5 cellular contexts compared by ENCODE assay signal in the genomic region with DNA sequence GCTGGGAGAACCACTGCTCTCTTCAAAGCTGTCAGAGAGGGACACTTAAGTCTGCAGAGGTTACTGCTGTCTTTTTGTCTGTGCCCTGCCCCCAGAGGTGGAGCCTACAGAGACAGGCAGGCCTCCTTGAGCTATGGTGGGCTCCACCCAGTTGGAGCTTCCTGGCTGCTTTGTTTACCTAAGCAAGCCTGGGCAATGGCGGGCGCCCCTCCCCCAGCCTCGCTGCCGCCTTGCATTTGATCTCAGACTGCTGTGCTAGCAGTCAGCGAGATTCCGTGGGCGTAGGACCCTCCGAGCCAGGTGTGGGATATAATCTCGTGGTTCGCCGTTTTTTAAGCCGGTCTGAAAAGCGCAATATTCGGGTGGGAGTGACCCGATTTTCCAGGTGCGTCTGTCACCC. TPM values are rescaled to one million over a fixed set of nuclear protein-coding genes. Genes with fewer than 3 reads are reported as not detected.
"Had no signal": no experiment of that assay in that cellular context is flagged by ENCODE, and none has a peak within 500 bp of the region (broad histone marks: within the 10 kb centered on the region; RNA-seq: fewer than 3 reads in every experiment).

No MANE protein-coding gene starts in this region.

RNA-seq across cellular contexts. Expression of gene CD86, which starts 7.9 kb away (rescaled TPM):
- total RNA-seq: RPMI7951, SJCRH30, SJSA1, SK-MEL-5 had no signal
- polyA plus RNA-seq: SK-N-SH had no signal

RNA-seq across cellular contexts. Expression of gene ILDR1, which starts 25.2 kb away (rescaled TPM):
- total RNA-seq: RPMI7951, SJCRH30, SJSA1, SK-MEL-5 had no signal
